ENCODE assay signal across 17 cellular contexts in the genomic region with DNA sequence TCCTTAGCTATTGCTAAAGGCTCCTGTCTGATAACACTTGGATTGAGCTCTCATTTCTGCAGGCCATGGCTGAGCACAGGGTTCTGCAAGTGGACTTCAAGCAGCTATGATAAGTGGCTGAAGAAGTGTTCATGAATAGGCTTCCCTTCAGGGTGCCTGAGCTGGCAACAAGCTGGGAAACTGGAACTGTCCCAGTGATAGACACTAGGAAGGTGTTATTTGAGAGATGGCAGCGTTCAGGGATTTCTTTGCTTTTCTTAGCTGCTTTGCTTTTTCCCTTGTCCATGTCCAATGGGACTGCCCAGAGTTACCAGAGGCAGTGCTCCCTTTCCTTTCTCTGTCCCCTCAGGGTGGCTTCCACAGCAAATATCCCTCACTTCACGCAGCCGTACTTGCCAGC.
"Had no signal": no experiment of that assay in that cellular context is flagged by ENCODE, and none has a peak within 500 bp of the region (broad histone marks: within the 10 kb centered on the region; RNA-seq: fewer than 3 reads in every experiment).

No MANE protein-coding gene starts in this region.

- H3K9me3 ChIP-seq: neutrophil, testis had no signal

- H3K27me3 ChIP-seq: dorsolateral prefrontal cortex, neutrophil, sigmoid colon, testis, transverse colon had no signal

- DNase-seq: cortex of kidney; dorsolateral prefrontal cortex; effector CD8-positive, alpha-beta T cell; islet precursor cell; naive thymus-derived CD8-positive, alpha-beta T cell; psoas muscle; retina; sigmoid colon; stimulated activated CD4-positive, alpha-beta T cell treated with anti-CD3 and anti-CD28 coated beads, Interleukin-2, amount 100 ng/mL, for 24 hours; stimulated activated CD4-positive, alpha-beta T cell treated with anti-CD3 and anti-CD28 coated beads, Interleukin-4, amount 100 ng/mL, for 4 hours; stimulated activated naive B cell treated with anti-CD40 and anti-IgM and Interleukin-4, amounts not matched to agents 10 μg/mL and 1 μg/mL and 100 μg/mL, for 72 hours; stimulated activated naive CD8-positive, alpha-beta T cell treated with anti-CD3 and anti-CD28 coated beads, Interleukin-15, amount 100 ng/mL, for 72 hours; testis; transverse colon had no signal

- H3K4me1 ChIP-seq: psoas muscle, sigmoid colon, testis, transverse colon had no signal

- H3K27ac Mint-ChIP-seq: naive thymus-derived CD8-positive, alpha-beta T cell; stimulated activated naive B cell treated with anti-CD40 and anti-IgM and Interleukin-4, amounts not matched to agents 10 μg/mL and 1 μg/mL and 100 μg/mL, for 72 hours; stimulated activated naive CD8-positive, alpha-beta T cell treated with anti-CD3 and anti-CD28 coated beads, Interleukin-15, amount 100 ng/mL, for 72 hours had no signal

- H3K4me3 Mint-ChIP-seq: naive thymus-derived CD8-positive, alpha-beta T cell; stimulated activated naive B cell treated with anti-CD40 and anti-IgM and Interleukin-4, amounts not matched to agents 10 μg/mL and 1 μg/mL and 100 μg/mL, for 72 hours; stimulated activated naive CD8-positive, alpha-beta T cell treated with anti-CD3 and anti-CD28 coated beads, Interleukin-15, amount 100 ng/mL, for 72 hours had no signal

- H3K36me3 ChIP-seq: neutrophil, transverse colon had no signal

- H3K27me3 Mint-ChIP-seq: stimulated activated naive B cell treated with anti-CD40 and anti-IgM and Interleukin-4, amounts not matched to agents 10 μg/mL and 1 μg/mL and 100 μg/mL, for 72 hours; stimulated activated naive CD8-positive, alpha-beta T cell treated with anti-CD3 and anti-CD28 coated beads, Interleukin-15, amount 100 ng/mL, for 72 hours had no signal

- H3K27ac ChIP-seq: dorsolateral prefrontal cortex, neutrophil, psoas muscle, sigmoid colon, skin epidermis, testis, transverse colon had no signal

- H3K4me3 ChIP-seq: dorsolateral prefrontal cortex, psoas muscle, sigmoid colon, skin epidermis, testis, transverse colon had no signal

- ATAC-seq: esophagus mucosa; naive thymus-derived CD8-positive, alpha-beta T cell; psoas muscle; stimulated activated naive B cell treated with anti-CD40 and anti-IgM and Interleukin-4, amounts not matched to agents 10 μg/mL and 1 μg/mL and 100 μg/mL, for 72 hours; stimulated activated naive CD8-positive, alpha-beta T cell treated with anti-CD3 and anti-CD28 coated beads, Interleukin-15, amount 100 ng/mL, for 72 hours had no signal

- H3K4me1 Mint-ChIP-seq: naive thymus-derived CD8-positive, alpha-beta T cell; stimulated activated naive B cell treated with anti-CD40 and anti-IgM and Interleukin-4, amounts not matched to agents 10 μg/mL and 1 μg/mL and 100 μg/mL, for 72 hours; stimulated activated naive CD8-positive, alpha-beta T cell treated with anti-CD3 and anti-CD28 coated beads, Interleukin-15, amount 100 ng/mL, for 72 hours had no signal
